8 cellular contexts compared by ENCODE assay signal in the genomic region with DNA sequence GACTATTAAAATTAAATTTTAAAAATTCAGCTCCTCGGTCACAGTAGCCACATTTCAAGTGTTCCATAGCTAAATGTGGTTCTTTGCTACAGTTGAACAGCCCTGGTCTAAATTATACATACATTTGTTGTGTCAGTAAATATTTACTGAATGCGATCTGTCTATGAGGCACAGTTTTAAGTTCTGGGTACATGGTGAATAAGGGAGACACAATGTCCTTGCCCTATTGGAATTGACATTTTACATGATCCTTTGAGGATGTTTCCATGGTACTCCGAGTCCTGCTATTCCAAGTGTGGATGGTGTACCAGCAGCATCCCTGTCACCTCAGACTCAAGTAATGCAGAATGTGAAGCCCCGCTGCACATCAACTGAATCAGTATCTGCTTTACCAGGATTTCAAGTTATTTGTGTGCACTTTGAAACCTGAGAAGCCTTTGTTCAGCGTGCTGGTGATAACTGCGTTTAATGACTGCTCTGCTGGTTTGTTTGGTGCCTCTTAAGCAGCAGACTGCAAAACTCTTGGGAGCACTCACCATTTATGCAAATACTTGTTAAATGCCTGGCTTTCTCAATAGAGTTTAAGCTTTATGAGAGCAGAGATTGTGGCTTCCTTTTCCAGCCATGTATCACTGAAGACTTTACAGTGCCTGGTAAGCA. TPM values are rescaled to one million over a fixed set of nuclear protein-coding genes. Genes with fewer than 3 reads are reported as not detected.
DNase-seq lines count a peak whose midpoint lies in the region; ATAC-seq, FAIRE-seq and TF ChIP-seq lines count a peak whose summit lies in the region.

No MANE protein-coding gene starts in this region.

- H3K9me3 ChIP-seq in SK-N-SH, result no peaks in the 10 kb centered on the region
- peaks cover 7 to 19% of the 10 kb centered on the region in 2 experiments; a peak in 3 of 4 replicates for H3K9me3 ChIP-seq in H1 (ENCODE audit: insufficient read depth in 2 of 2, low read depth in 1 of 2, low read length in 1 of 2)
- H3K9me3 ChIP-seq in trophoblast cell (ENCODE audit: insufficient read depth, low read depth, low read length), result peaks cover 2% of the 10 kb centered on the region

- no peak overlapping the region; a peak in 2 of 4 replicates for H3K27ac ChIP-seq in SK-N-SH (ENCODE audit: low read depth in 2 of 2, low read length in 1 of 2)
- no peak overlapping the region for H3K27ac ChIP-seq in H1 (ENCODE audit: low read depth, low read length)
- peak overlapping the region; percentile 6 for H3K27ac ChIP-seq in trophoblast cell (ENCODE audit: low read depth, low read length)

- H3K79me1 ChIP-seq in H1 (ENCODE audit: low read depth, low read length), result no peaks in the 10 kb centered on the region; the same call in 1 of the 2 replicates
- peaks cover 10% of the 10 kb centered on the region for H3K79me1 ChIP-seq in trophoblast cell (ENCODE audit: low read length)

- no peak overlapping the region for H4K91ac ChIP-seq in H1 (replicated peaks; ENCODE audit: insufficient read length, low read length)
- no peak overlapping the region for H4K91ac ChIP-seq in trophoblast cell (ENCODE audit: low read depth, low read length)

- peak overlapping the region; percentile 55; the same call in 1 of the 2 replicates for H2BK15ac ChIP-seq in H1 (ENCODE audit: low read length)

- H3K14ac ChIP-seq in H1 (ENCODE audit: insufficient read length) (no peak overlapping the region), trophoblast cell (ENCODE audit: low read length) (no peak overlapping the region)

- H2BK5ac ChIP-seq in H1 (ENCODE audit: low read depth, low read length), result no peak overlapping the region
- H2BK5ac ChIP-seq in trophoblast cell (ENCODE audit: low read depth, low read length, poor library complexity), result no peak overlapping the region

- no peak for TF ChIP-seq EP300 in SK-N-SH (IDR thresholded peaks at IDR 0.05; ENCODE audit: borderline replicate concordance in 1 of 2, low read depth in 1 of 2, low read length in 1 of 2)
- TF ChIP-seq EP300 in H1 (IDR thresholded peaks at IDR 0.05; ENCODE audit: borderline replicate concordance in 1 of 2, low read depth in 2 of 2, low read length in 2 of 2), result no peak

- H3K4me3 ChIP-seq in SK-N-SH (ENCODE audit: low read depth in 2 of 2, low read length in 1 of 2), result peak overlapping the region in 1 of 2 experiments; percentile 89; a peak in 3 of 4 replicates
- H3K4me3 ChIP-seq in H1 (ENCODE audit: extremely low read depth in 1 of 4, insufficient read depth in 2 of 4, low read depth in 3 of 4, low read length in 4 of 4), result peak overlapping the region in 3 of 4 experiments; percentile 64 to 88 (median 85); a peak in 4 of 8 replicates
- no peak overlapping the region for H3K4me3 ChIP-seq in trophoblast cell (ENCODE audit: low read depth, low read length)

- no peak overlapping the region for H2AFZ ChIP-seq in SK-N-SH (ENCODE audit: low read depth)
- no peak overlapping the region for H2AFZ ChIP-seq in H1 (ENCODE audit: low read length)
- no peak overlapping the region for H2AFZ ChIP-seq in trophoblast cell (ENCODE audit: insufficient read depth, low read length, poor library complexity)

- TF ChIP-seq RAD21 in SK-N-SH (IDR thresholded peaks at IDR 0.05; ENCODE audit: low read length), result no peak
- TF ChIP-seq RAD21 in H1 (IDR thresholded peaks at IDR 0.05 in 1 of 2, conservative IDR thresholded peaks at IDR 0.05 in 1 of 2; ENCODE audit: low read depth in 2 of 2, low read length in 2 of 2), result no peak

- no peaks in the 10 kb centered on the region for H3K9me2 ChIP-seq in SK-N-SH

- POLR2A ChIA-PET in SK-N-SH (lab: Yijun Ruan, JAX) (no interaction called here), H1 (lab: Charles Lee; ENCODE audit: partially characterized antibody) (interaction anchor here (1.0 to 2.4 kb wide), 7 partner anchors 9 to 89 kb away, joined by 3 to 8 read pairs (median 4); no protein-coding TSS in a partner anchor)

- H3K4me2 ChIP-seq in SK-N-SH, result peak overlapping the region; percentile 93
- H3K4me2 ChIP-seq in H1 (ENCODE audit: insufficient read depth in 1 of 2, low read depth in 2 of 2, low read length in 2 of 2), result peak overlapping the region; percentile 56 to 81
- peak overlapping the region; percentile 65 for H3K4me2 ChIP-seq in trophoblast cell (ENCODE audit: low read length)

- H2AK5ac ChIP-seq in H1 (ENCODE audit: low read depth, low read length) (no peak overlapping the region), trophoblast cell (ENCODE audit: low read length) (no peak overlapping the region)

- H2BK120ac ChIP-seq in H1 (replicated peaks; ENCODE audit: low read depth, low read length) (no peak overlapping the region), trophoblast cell (ENCODE audit: insufficient read depth, low read length, poor library complexity) (no peak overlapping the region)

- peaks cover 4% of the 10 kb centered on the region for H3F3A ChIP-seq in SK-N-SH (replicated peaks; ENCODE audit: insufficient read depth)

- H3K79me2 ChIP-seq in SK-N-SH (ENCODE audit: insufficient read depth) (peaks cover 57% of the 10 kb centered on the region), H1 (ENCODE audit: control insufficient read depth in 1 of 2, insufficient read depth in 2 of 2, low read length in 2 of 2) (peaks cover 7 to 59% of the 10 kb centered on the region in 2 experiments; a peak in 3 of 4 replicates), trophoblast cell (ENCODE audit: control insufficient read depth, insufficient read depth, low read length, poor library complexity) (peaks cover 15% of the 10 kb centered on the region)

- no peak overlapping the region for H3K56ac ChIP-seq in H1 (replicated peaks; ENCODE audit: insufficient read length, low read depth, low read length)

- no peak for TF ChIP-seq CTCF in SK-N-SH (IDR thresholded peaks at IDR 0.05)
- TF ChIP-seq CTCF in H1 (IDR thresholded peaks at IDR 0.05; ENCODE audit: control extremely low read depth in 1 of 3, insufficient read depth in 1 of 3, low read depth in 1 of 3, low read length in 3 of 3), result no peak

- H2BK12ac ChIP-seq in H1 (ENCODE audit: low read depth, low read length), result no peak overlapping the region
- H2BK12ac ChIP-seq in trophoblast cell (ENCODE audit: low read length), result no peak overlapping the region

- no peaks in the 10 kb centered on the region for H3K27me3 ChIP-seq in SK-N-SH (ENCODE audit: insufficient read depth)
- H3K27me3 ChIP-seq in H1 (replicated peaks in 1 of 4; ENCODE audit: control insufficient read depth in 3 of 4, extremely low read depth in 1 of 4, insufficient read depth in 3 of 4, low read length in 3 of 4), result no peaks in the 10 kb centered on the region; a peak in 1 of 7 replicates
- H3K27me3 ChIP-seq in trophoblast cell (ENCODE audit: insufficient read depth, low read length), result no peaks in the 10 kb centered on the region

- peaks cover 2% of the 10 kb centered on the region for H3K23me2 ChIP-seq in H1 (ENCODE audit: low read depth, low read length)

- H3K4ac ChIP-seq in H1 (replicated peaks; ENCODE audit: insufficient read length, low read depth, low read length), result peak overlapping the region; percentile 1
- H3K4ac ChIP-seq in trophoblast cell (ENCODE audit: low read depth, low read length), result no peak overlapping the region

- H2BK20ac ChIP-seq in H1 (ENCODE audit: low read length), result no peak overlapping the region

- H4K20me1 ChIP-seq in SK-N-SH (ENCODE audit: insufficient read depth), result peaks cover 8% of the 10 kb centered on the region
- peaks cover 0 to 12% of the 10 kb centered on the region in 2 experiments for H4K20me1 ChIP-seq in H1 (replicated peaks in 1 of 2; ENCODE audit: control insufficient read depth in 1 of 2, insufficient read depth in 2 of 2, low read length in 2 of 2)

- H4K5ac ChIP-seq in H1 (ENCODE audit: insufficient read length, low read depth, low read length), result no peak overlapping the region

- ATAC-seq in SK-N-SH treated with all-trans-retinoic acid at 6 μM for 48 hours, result no peak
- ATAC-seq in GM18867 (IDR thresholded peaks at IDR 0.05; ENCODE audit: unreplicated experiment), result no peak
- ATAC-seq in GM18502 (IDR thresholded peaks at IDR 0.05; ENCODE audit: poor library complexity, unreplicated experiment), result no peak

- H3K9ac ChIP-seq in SK-N-SH (no peak overlapping the region), H1 (replicated peaks in 1 of 4; ENCODE audit: extremely low read depth in 1 of 4, low read depth in 3 of 4, low read length in 3 of 4) (no peak overlapping the region), trophoblast cell (ENCODE audit: low read length) (no peak overlapping the region)

- peaks cover 0 to 13% of the 10 kb centered on the region in 2 experiments for H3K36me3 ChIP-seq in SK-N-SH (replicated peaks in 1 of 2; ENCODE audit: control insufficient read depth in 1 of 2, insufficient read depth in 2 of 2, low read length in 1 of 2)
- H3K36me3 ChIP-seq in H1 (ENCODE audit: control insufficient read depth in 2 of 4, insufficient read depth in 4 of 4, low read length in 3 of 4), result peaks cover 0 to 9% (median 0%) of the 10 kb centered on the region in 4 experiments; a peak in 1 of 8 replicates
- peaks cover 0 to 2% of the 10 kb centered on the region in 2 experiments for H3K36me3 ChIP-seq in trophoblast cell (ENCODE audit: control insufficient read depth in 1 of 2, insufficient read depth in 2 of 2, low read length in 2 of 2)

- peaks cover 0 to 10% of the 10 kb centered on the region in 2 experiments; a peak in 2 of 4 replicates for H3K4me1 ChIP-seq in SK-N-SH (ENCODE audit: control insufficient read depth in 1 of 2, insufficient read depth in 2 of 2, low read depth in 1 of 2, low read length in 1 of 2)
- peaks cover 0 to 8% (median 5%) of the 10 kb centered on the region in 4 experiments; a peak in 6 of 7 replicates for H3K4me1 ChIP-seq in H1 (replicated peaks in 1 of 4; ENCODE audit: control insufficient read depth in 3 of 4, insufficient read depth in 4 of 4, low read length in 3 of 4)
- peaks cover 0 to 9% of the 10 kb centered on the region in 2 experiments for H3K4me1 ChIP-seq in trophoblast cell (ENCODE audit: control insufficient read depth in 1 of 2, insufficient read depth in 2 of 2, low read length in 2 of 2)

- FAIRE-seq in H1 (lab: Jason Lieb, UNC), result no peak

- no peak overlapping the region for H3K23ac ChIP-seq in H1 (ENCODE audit: insufficient read length)
- H3K23ac ChIP-seq in trophoblast cell (ENCODE audit: low read length), result no peak overlapping the region

- DNase-seq in SK-N-SH (peak; percentile 15), NCI-H510A treated with DMSO at 0.1 percent for 48 hours (lab: John Stamatoyannopoulos, UW) (peak; percentile 98), H1 (ENCODE audit: low read depth in 1 of 2, low spot score in 2 of 2) (no peak), trophoblast cell (peak; percentile 14 to 52), H4 (ENCODE audit: low spot score) (no peak)

- H4K8ac ChIP-seq in H1 (ENCODE audit: extremely low read depth, insufficient read depth, low read length), result no peak overlapping the region
- no peak overlapping the region for H4K8ac ChIP-seq in trophoblast cell (ENCODE audit: low read depth, low read length)

- TF ChIP-seq POLR2A in H1 (IDR thresholded peaks at IDR 0.05; ENCODE audit: control extremely low read depth in 1 of 2, low read depth in 2 of 2, low read length in 2 of 2), result no peak

- no peak overlapping the region for H3K18ac ChIP-seq in H1 (ENCODE audit: extremely low read depth, low read length)
- no peak overlapping the region for H3K18ac ChIP-seq in trophoblast cell (ENCODE audit: low read length)

- WGBS in SK-N-SH (ENCODE audit: low lambda C conversion rate), result 88% methylated on average over 6 of the region's 6 CpGs
- WGBS in H1 (ENCODE audit: extremely low coverage in 1 of 2, insufficient coverage in 1 of 2, insufficient read length in 1 of 2, insufficient replicate concordance in 2 of 2, low coverage in 1 of 2, low lambda C conversion rate in 2 of 2, missing lambda C conversion rate in 1 of 2), 2 experiments, result 71% methylated on average over 6 of the region's 6 CpGs; no CpG with 5 or more reads in 1 of the 2 experiments
- no CpG with 5 or more reads among the region's 6 CpGs for WGBS in trophoblast cell (ENCODE audit: extremely low coverage, insufficient coverage, insufficient read length)

- CTCF ChIA-PET in SK-N-SH (lab: Yijun Ruan, JAX), result interaction anchor here (1.0 to 1.5 kb wide), 2 partner anchors 10 to 89 kb away, joined by 4 to 5 read pairs; no protein-coding TSS in a partner anchor
- CTCF ChIA-PET in H1 (lab: Charles Lee; ENCODE audit: partially characterized antibody), result interaction anchor here (0.9 to 1.2 kb wide), 4 partner anchors 13 to 358 kb away, joined by 3 to 4 read pairs (median 3); no protein-coding TSS in a partner anchor

- H4K12ac ChIP-seq in trophoblast cell (ENCODE audit: low read depth, low read length), result no peak overlapping the region

RNA-seq across cellular contexts. Expression of gene GALNT1, which starts 1.5 kb away (rescaled TPM):
- 15.7 and 23.8 TPM in 2 replicates for polyA plus RNA-seq in SK-N-SH (2012; rRNA removed)
- 30.6 and 35.9 TPM in 2 replicates for polyA plus RNA-seq in SK-N-SH (2012; cell fraction: cytosol; rRNA removed)
- 3.8 and 9.3 TPM in 2 replicates for polyA plus RNA-seq in SK-N-SH (2012; cell fraction: nucleus; rRNA removed)
- 93.0 and 101 TPM in 2 replicates for total RNA-seq in H1 (2021; fragmentation: NEBNext Ultra II Directional; extraction: Animal tissue kit (Norgen Biotek cat#: 25700))
- 10.2 and 22.4 TPM in 2 replicates for polyA plus RNA-seq in H1 (2011; rRNA removed)
- 25.1 TPM for polyA plus RNA-seq in H1 (2011; cell fraction: cytosol; rRNA removed)
- 23.9 TPM for polyA plus RNA-seq in H1 (2011; cell fraction: nucleus; rRNA removed)
- 34.2 to 64.5 TPM (median 42.5 TPM) in 4 replicates for polyA plus RNA-seq in H1 (2012, experiment 1 of 2)
- 3.8 TPM for polyA plus RNA-seq in H1 (2012, experiment 2 of 2)
- polyA plus RNA-seq in H1 (2013, experiment 1 of 2), result 112 TPM
- polyA plus RNA-seq in H1 (2013, experiment 2 of 2), result 124 TPM
- polyA minus RNA-seq in H1 (2011; rRNA and poly(A)+ RNA removed), result 58.7 and 85.3 TPM in 2 replicates
- polyA minus RNA-seq in H1 (2011; cell fraction: cytosol; rRNA and poly(A)+ RNA removed), result 25.8 TPM
- 68.9 TPM for polyA minus RNA-seq in H1 (2011; cell fraction: nucleus; rRNA and poly(A)+ RNA removed)
- 155 and 163 TPM in 2 replicates for polyA plus RNA-seq in trophoblast cell (2013)
- 70.6 and 85.4 TPM in 2 replicates for total RNA-seq in H4 (2014; rRNA removed; shearing (Covaris generic))

Comparison
In these comparisons a context has a peak if more than half of its experiments do, and no peak if none do; other contexts are left out.
1. DNase-seq: peak in SK-N-SH (single experiment), NCI-H510A treated with DMSO at 0.1 percent for 48 hours (single experiment) and trophoblast cell (2 of 2); none in H1 (0 of 2) and H4 (single experiment).
2. Peak in every context shown above with its lines, with median percentiles within 50 percentile points of each other: H3K4me2 ChIP-seq.